In genomic region chr7:19920705-19921104, GRCh38 we compare ENCODE assay signal across 14 cellular contexts.
DNase-seq lines count a peak whose midpoint lies in the region; ATAC-seq and TF ChIP-seq lines count a peak whose summit lies in the region.
"Had no signal": no experiment of that assay in that cellular context is flagged by ENCODE, and none has a peak within 500 bp of the region (broad histone marks: within the 10 kb centered on the region; RNA-seq: fewer than 3 reads in every experiment).

No MANE protein-coding gene starts in this region.

- H3K4me3 Mint-ChIP-seq in endodermal cell (no peak overlapping the region), mesothelial cell of epicardium (no peak overlapping the region)
- H3K4me3 Mint-ChIP-seq: CD8-positive, alpha-beta memory T cell; IgD-negative memory B cell had no signal

- H3K9me3 Mint-ChIP-seq in endodermal cell (no peaks in the 10 kb centered on the region), mesothelial cell of epicardium (no peaks in the 10 kb centered on the region)
- H3K9me3 Mint-ChIP-seq: IgD-negative memory B cell had no signal

- no peak for ATAC-seq in gastroesophageal sphincter

- H3K4me3 ChIP-seq in NT2/D1 (ENCODE audit: insufficient read length, low read depth) = no peak overlapping the region
- no peak overlapping the region for H3K4me3 ChIP-seq in endodermal cell (ENCODE audit: low read length)
- H3K4me3 ChIP-seq in gastroesophageal sphincter = no peak overlapping the region

- H3K4me1 Mint-ChIP-seq in endodermal cell (peaks cover 7% of the 10 kb centered on the region), mesothelial cell of epicardium (peaks cover 28% of the 10 kb centered on the region)
- H3K4me1 Mint-ChIP-seq: CD8-positive, alpha-beta memory T cell; IgD-negative memory B cell had no signal

- H3K36me3 ChIP-seq in NT2/D1 (ENCODE audit: insufficient read depth, insufficient read length, low read length) (no peaks in the 10 kb centered on the region), endodermal cell (ENCODE audit: control insufficient read depth, insufficient read depth, low read length) (no peaks in the 10 kb centered on the region), gastroesophageal sphincter (no peaks in the 10 kb centered on the region)
- H3K36me3 ChIP-seq: BE2C had no signal

- H3K9me3 ChIP-seq in NT2/D1 (ENCODE audit: insufficient read depth, low read length) (no peaks in the 10 kb centered on the region), endodermal cell (ENCODE audit: control insufficient read depth, low read length) (no peaks in the 10 kb centered on the region), gastroesophageal sphincter (no peaks in the 10 kb centered on the region)
- H3K9me3 ChIP-seq: BE2C had no signal

- peak; percentile 12 for DNase-seq in ELF-1 (ENCODE audit: low read depth, low spot score)
- DNase-seq in NT2/D1 (ENCODE audit: low read depth, low spot score) = peak; percentile 13
- peak; percentile 67 for DNase-seq in endodermal cell
- no peak for DNase-seq in mesothelial cell of epicardium (ENCODE audit: low spot score in 2 of 2, unreplicated experiment in 2 of 2)
- DNase-seq in NCI-H187 treated with DMSO at 0.1 percent for 48 hours (lab: John Stamatoyannopoulos, UW) = no peak
- DNase-seq in AG20443 (ENCODE audit: low spot score) = no peak
- DNase-seq: BE2C; CD8-positive, alpha-beta memory T cell; NCI-H146; NCI-H2227 treated with DMSO at 0.1 percent for 48 hours; NCI-H526 treated with DMSO at 0.1 percent for 48 hours; NK-92 treated with Interleukin-12 subunit alpha and Interleukin-12 subunit beta, amount 100 ng/mL, for 24 hours had no signal

- H3K9ac ChIP-seq in NT2/D1 (ENCODE audit: insufficient read length, low read depth) (no peak overlapping the region), endodermal cell (ENCODE audit: extremely low read depth, low read length, poor library complexity, severe bottlenecking) (no peak overlapping the region)

- TF ChIP-seq POLR2A in gastroesophageal sphincter (IDR thresholded peaks at IDR 0.05) = no peak

- TF ChIP-seq EP300 in gastroesophageal sphincter (IDR thresholded peaks at IDR 0.05) = no peak

- H3K27me3 Mint-ChIP-seq in endodermal cell (ENCODE audit: insufficient read depth) = no peaks in the 10 kb centered on the region
- no peaks in the 10 kb centered on the region for H3K27me3 Mint-ChIP-seq in mesothelial cell of epicardium (ENCODE audit: low read depth)
- H3K27me3 Mint-ChIP-seq: CD8-positive, alpha-beta memory T cell had no signal

- H3K27ac ChIP-seq in endodermal cell (ENCODE audit: low read depth, low read length) (no peak overlapping the region), gastroesophageal sphincter (peak overlapping the region in 1 of 4 donors; percentile 8)

- peak; percentile 38 for TF ChIP-seq CTCF in endodermal cell (conservative IDR thresholded peaks at IDR 0.05)
- TF ChIP-seq CTCF in mesothelial cell of epicardium (IDR thresholded peaks at IDR 0.05; ENCODE audit: unreplicated experiment) = no peak
- no peak for TF ChIP-seq CTCF in gastroesophageal sphincter (IDR thresholded peaks at IDR 0.05)

- H3K4me1 ChIP-seq in NT2/D1 (ENCODE audit: insufficient read depth, insufficient read length) = no peaks in the 10 kb centered on the region
- H3K4me1 ChIP-seq in endodermal cell (ENCODE audit: control insufficient read depth, insufficient read depth, low read length) = no peaks in the 10 kb centered on the region
- peaks cover 0 to 20% (median 0%) of the 10 kb centered on the region in 3 donors for H3K4me1 ChIP-seq in gastroesophageal sphincter
- H3K4me1 ChIP-seq: BE2C had no signal

- no peak overlapping the region for H3K27ac Mint-ChIP-seq in endodermal cell
- peak overlapping the region; percentile 67 for H3K27ac Mint-ChIP-seq in mesothelial cell of epicardium
- H3K27ac Mint-ChIP-seq: CD8-positive, alpha-beta memory T cell; IgD-negative memory B cell had no signal

- H3K27me3 ChIP-seq in NT2/D1 (ENCODE audit: insufficient read depth, insufficient read length) (no peaks in the 10 kb centered on the region), endodermal cell (ENCODE audit: control insufficient read depth, insufficient read depth, low read length, poor library complexity, severe bottlenecking) (no peaks in the 10 kb centered on the region), gastroesophageal sphincter (no peaks in the 10 kb centered on the region)

- 90% methylated on average over 7 of the region's 7 CpGs; no CpG with 5 or more reads in 1 of the 2 experiments for WGBS in endodermal cell (ENCODE audit: insufficient coverage in 1 of 2, insufficient read length in 1 of 2), 2 experiments
- 59 to 87% methylated on average over 4 to 6 of the region's 7 CpGs for WGBS in gastroesophageal sphincter (ENCODE audit: low coverage in 1 of 2), 2 donors

- H3K36me3 Mint-ChIP-seq in endodermal cell (ENCODE audit: low read depth) (no peaks in the 10 kb centered on the region), mesothelial cell of epicardium (no peaks in the 10 kb centered on the region)
- H3K36me3 Mint-ChIP-seq: CD8-positive, alpha-beta memory T cell; IgD-negative memory B cell had no signal

Comparison
In these comparisons a context has a peak if more than half of its experiments do, and no peak if none do; other contexts are left out.
1. DNase-seq: peak in ELF-1 (single experiment), NT2/D1 (single experiment) and endodermal cell (single experiment); none in mesothelial cell of epicardium (0 of 2), NCI-H187 treated with DMSO at 0.1 percent for 48 hours (single experiment) and AG20443 (single experiment).